ENCODE assay signal across 8 cellular contexts in genomic region chr9:122099271-122099869, GRCh38. TPM values are rescaled to one million over a fixed set of nuclear protein-coding genes. Genes with fewer than 3 reads are reported as not detected.
DNase-seq lines count a peak whose midpoint lies in the region; TF ChIP-seq lines count a peak whose summit lies in the region.

No MANE protein-coding gene starts in this region.

- H3K9me3 Mint-ChIP-seq in activated T-helper 2 cell treated with anti-CD3 and anti-CD28 coated beads, Interferon-gamma antibody, Interleukin-2, Interleukin-4, amounts not matched to agents 10 μg/mL and 5 μg/mL and 100 μg/mL, durations not matched to agents 14 hours and 24 hours and 36 hours = peaks cover 8% of the 10 kb centered on the region

- H3K27ac Mint-ChIP-seq in activated T-helper 2 cell treated with anti-CD3 and anti-CD28 coated beads, Interferon-gamma antibody, Interleukin-2, Interleukin-4, amounts not matched to agents 10 μg/mL and 5 μg/mL and 100 μg/mL, durations not matched to agents 14 hours and 24 hours and 36 hours = no peak overlapping the region

- H3K4me1 Mint-ChIP-seq in activated T-helper 2 cell treated with anti-CD3 and anti-CD28 coated beads, Interferon-gamma antibody, Interleukin-2, Interleukin-4, amounts not matched to agents 10 μg/mL and 5 μg/mL and 100 μg/mL, durations not matched to agents 14 hours and 24 hours and 36 hours (ENCODE audit: low read depth) = peaks cover 9% of the 10 kb centered on the region

- intact Hi-C loops in activated T-helper 2 cell treated with anti-CD3 and anti-CD28 coated beads, Interferon-gamma antibody, Interleukin-2, Interleukin-4, amounts not matched to agents 10 μg/mL and 5 μg/mL and 100 μg/mL, durations not matched to agents 14 hours and 24 hours and 36 hours (cut with micrococcal nuclease) = loop anchor here (1.0 to 10.0 kb wide), 3 partner anchors 24 to 355 kb away; no protein-coding TSS in a partner anchor

- DNase-seq in AG09319 (ENCODE audit: extremely low read depth, low read depth) (peak; percentile 51), GM19240 (ENCODE audit: insufficient read length, low spot score) (peak; percentile 53), Kasumi-1 (lab: John Stamatoyannopoulos, UW) (peak; percentile 71 to 80), SHP77 treated with DMSO at 0.1 percent for 48 hours (lab: John Stamatoyannopoulos, UW) (peak; percentile 43), fibroblast of the conjunctiva (ENCODE audit: low read depth) (peak; percentile 66), occipital lobe (lab: John Stamatoyannopoulos, UW) (peak; percentile 55), superior temporal gyrus (ENCODE audit: extremely low spot score) (peak; percentile 95)
- DNase-seq in activated T-helper 2 cell treated with anti-CD3 and anti-CD28 coated beads, Interferon-gamma antibody, Interleukin-2, Interleukin-4, amounts not matched to agents 10 μg/mL and 5 μg/mL and 100 μg/mL, durations not matched to agents 14 hours and 24 hours and 36 hours (ENCODE audit: low spot score) = peak; percentile 54

- peak; percentile 74 for TF ChIP-seq CTCF in AG09319 (IDR thresholded peaks at IDR 0.05; ENCODE audit: low read depth, low read length)

- no peaks in the 10 kb centered on the region for H3K36me3 Mint-ChIP-seq in activated T-helper 2 cell treated with anti-CD3 and anti-CD28 coated beads, Interferon-gamma antibody, Interleukin-2, Interleukin-4, amounts not matched to agents 10 μg/mL and 5 μg/mL and 100 μg/mL, durations not matched to agents 14 hours and 24 hours and 36 hours (ENCODE audit: low read depth)

- peak overlapping the region; percentile 47 for H3K4me3 Mint-ChIP-seq in activated T-helper 2 cell treated with anti-CD3 and anti-CD28 coated beads, Interferon-gamma antibody, Interleukin-2, Interleukin-4, amounts not matched to agents 10 μg/mL and 5 μg/mL and 100 μg/mL, durations not matched to agents 14 hours and 24 hours and 36 hours (ENCODE audit: low read depth)

- peaks cover 22% of the 10 kb centered on the region for H3K27me3 Mint-ChIP-seq in activated T-helper 2 cell treated with anti-CD3 and anti-CD28 coated beads, Interferon-gamma antibody, Interleukin-2, Interleukin-4, amounts not matched to agents 10 μg/mL and 5 μg/mL and 100 μg/mL, durations not matched to agents 14 hours and 24 hours and 36 hours (ENCODE audit: low read depth)

RNA-seq across cellular contexts. Expression of gene TTLL11, which starts 6.3 kb away (rescaled TPM):
- total RNA-seq in activated T-helper 2 cell treated with anti-CD3 and anti-CD28 coated beads, Interferon-gamma antibody, Interleukin-2, Interleukin-4, amounts not matched to agents 10 μg/mL and 5 μg/mL and 100 μg/mL, durations not matched to agents 14 hours and 24 hours and 36 hours = 2.2 and 2.4 TPM in 2 replicates
- 26.8 TPM for total RNA-seq in occipital lobe

Comparison
In these comparisons a context has a peak if more than half of its experiments do, and no peak if none do; other contexts are left out.
1. Peak in every context shown above with its lines: DNase-seq.
2. DNase-seq: peak in every context shown above with its lines; median percentile 95 in superior temporal gyrus; 76 in Kasumi-1; 66 in fibroblast of the conjunctiva; 55 in occipital lobe; 54 in activated T-helper 2 cell treated with anti-CD3 and anti-CD28 coated beads, Interferon-gamma antibody, Interleukin-2, Interleukin-4, amounts not matched to agents 10 μg/mL and 5 μg/mL and 100 μg/mL, durations not matched to agents 14 hours and 24 hours and 36 hours; 53 in GM19240; 51 in AG09319; 43 in SHP77 treated with DMSO at 0.1 percent for 48 hours.